19 cellular contexts compared by ENCODE assay signal in genomic region chr9:125475385-125475784, GRCh38.
A peak's percentile ranks its signal among the peaks of the same experiment; 100 is the strongest.
DNase-seq lines count a peak whose midpoint lies in the region; ATAC-seq, FAIRE-seq and TF ChIP-seq lines count a peak whose summit lies in the region.
"Had no signal": no experiment of that assay in that cellular context is flagged by ENCODE, and none has a peak within 500 bp of the region (broad histone marks: within the 10 kb centered on the region; RNA-seq: fewer than 3 reads in every experiment).

No MANE protein-coding gene starts in this region.

- H3K4me1 Mint-ChIP-seq in stimulated activated effector memory CD8-positive, alpha-beta T cell treated with anti-CD3 and anti-CD28 coated beads, Interleukin-12 subunit alpha, Interleukin-12 subunit beta, amount 100 ng/mL, for 72 hours: no peaks in the 10 kb centered on the region

- H3K9me1 ChIP-seq in K562 (ENCODE audit: control insufficient read depth, insufficient read depth, low read length): no peaks in the 10 kb centered on the region

- H3K4me3 Mint-ChIP-seq in stimulated activated effector memory CD8-positive, alpha-beta T cell treated with anti-CD3 and anti-CD28 coated beads, Interleukin-12 subunit alpha, Interleukin-12 subunit beta, amount 100 ng/mL, for 72 hours: no peak overlapping the region

- WGBS in K562 (ENCODE audit: insufficient coverage, low coverage, missing lambda C conversion rate): 81% methylated on average over 6 of the region's 6 CpGs
- WGBS in lung, 2 donors: 76 to 93% methylated on average over 6 of the region's 6 CpGs

- H3K36me3 ChIP-seq in right atrium auricular region (no peaks in the 10 kb centered on the region), K562 (ENCODE audit: control insufficient read depth, insufficient read depth, low read length) (peaks cover 11% of the 10 kb centered on the region), lung (ENCODE audit: control insufficient read depth in 2 of 2, insufficient read depth in 2 of 2, low read length in 2 of 2) (peaks cover 0 to 5% of the 10 kb centered on the region in 2 donors)

- no peak overlapping the region for H3K9ac ChIP-seq in K562 (ENCODE audit: insufficient read depth in 1 of 2, low read depth in 2 of 2, low read length in 2 of 2)

- FAIRE-seq in K562 (lab: Jason Lieb, UNC): no peak
- FAIRE-seq: H1 had no signal

- H2AFZ ChIP-seq in K562 (ENCODE audit: low read depth, low read length): no peak overlapping the region

- DNase-seq in Right ventricle myocardium superior (peak; percentile 49), right atrium auricular region (ENCODE audit: low spot score) (no peak), K562 (ENCODE audit: extremely low read depth in 1 of 4, low spot score in 3 of 4) (no peak), lung (ENCODE audit: low spot score) (peak; percentile 54), NCI-H526 treated with DMSO at 0.1 percent for 48 hours (lab: John Stamatoyannopoulos, UW) (no peak)
- no peak for DNase-seq in stimulated activated effector memory CD8-positive, alpha-beta T cell treated with anti-CD3 and anti-CD28 coated beads, Interleukin-12 subunit alpha, Interleukin-12 subunit beta, amount 100 ng/mL, for 72 hours (ENCODE audit: low spot score in 2 of 2)
- DNase-seq: AML-193; DMS79 treated with DMSO at 0.1 percent for 48 hours; KG1; NCI-H1436 treated with DMSO at 0.1 percent for 48 hours; NCI-H2081; NCI-H446 treated with DMSO at 0.1 percent for 48 hours; NK-92 treated with Interleukin-12 subunit alpha and Interleukin-12 subunit beta, amount 100 ng/mL, for 24 hours; Peyer's patch had no signal

- H3K36me3 Mint-ChIP-seq in stimulated activated effector memory CD8-positive, alpha-beta T cell treated with anti-CD3 and anti-CD28 coated beads, Interleukin-12 subunit alpha, Interleukin-12 subunit beta, amount 100 ng/mL, for 72 hours: peaks cover 20% of the 10 kb centered on the region

- H4K20me1 ChIP-seq in K562 (replicated peaks; ENCODE audit: control insufficient read depth, insufficient read depth, low read length): no peaks in the 10 kb centered on the region

- no peak for TF ChIP-seq EP300 in K562 (IDR thresholded peaks at IDR 0.05; ENCODE audit: low read length)

- H3K27ac ChIP-seq in right atrium auricular region: no peak overlapping the region
- no peak overlapping the region for H3K27ac ChIP-seq in K562 (ENCODE audit: extremely low read depth, low read depth, low read length)
- peak overlapping the region; percentile 37 to 93 for H3K27ac ChIP-seq in lung (ENCODE audit: low read depth in 1 of 2, low read length in 1 of 2)
- H3K27ac ChIP-seq: 22Rv1, C4-2B, Peyer's patch had no signal

- H3K4me3 ChIP-seq in right atrium auricular region: no peak overlapping the region
- H3K4me3 ChIP-seq in K562: no peak overlapping the region
- no peak overlapping the region for H3K4me3 ChIP-seq in lung
- H3K4me3 ChIP-seq: Peyer's patch had no signal

- in situ Hi-C loops in K562 (cut with MboI): no loop called here

- TF ChIP-seq RAD21 in K562 (CRISPR knock-in tag; conservative IDR thresholded peaks at IDR 0.05 in 1 of 2, IDR thresholded peaks at IDR 0.05 in 1 of 2): no peak

- H3K9me3 ChIP-seq in right atrium auricular region: no peaks in the 10 kb centered on the region
- no peaks in the 10 kb centered on the region for H3K9me3 ChIP-seq in K562 (replicated peaks; ENCODE audit: control insufficient read depth, insufficient read depth, low read depth, low read length)
- peaks cover 0 to 1% of the 10 kb centered on the region in 2 donors for H3K9me3 ChIP-seq in lung (ENCODE audit: control insufficient read depth in 2 of 2, insufficient read depth in 1 of 2, low read length in 1 of 2)
- H3K9me3 ChIP-seq: Peyer's patch had no signal

- no peak overlapping the region for H3K4me2 ChIP-seq in K562 (ENCODE audit: insufficient read depth, low read length)

- no peak for TF ChIP-seq POLR2A in K562 (conservative IDR thresholded peaks at IDR 0.05)

- H3K9me3 Mint-ChIP-seq in stimulated activated effector memory CD8-positive, alpha-beta T cell treated with anti-CD3 and anti-CD28 coated beads, Interleukin-12 subunit alpha, Interleukin-12 subunit beta, amount 100 ng/mL, for 72 hours: no peaks in the 10 kb centered on the region

- ATAC-seq in Right ventricle myocardium superior (ENCODE audit: poor library complexity): peak; percentile 47
- no peak for ATAC-seq in K562
- ATAC-seq in lung (ENCODE audit: insufficient read depth, low FRiP score): no peak
- ATAC-seq in stimulated activated effector memory CD8-positive, alpha-beta T cell treated with anti-CD3 and anti-CD28 coated beads, Interleukin-12 subunit alpha, Interleukin-12 subunit beta, amount 100 ng/mL, for 72 hours: no peak
- no peak for ATAC-seq in GM19351 (IDR thresholded peaks at IDR 0.05; ENCODE audit: unreplicated experiment)
- no peak for ATAC-seq in HG03439 (IDR thresholded peaks at IDR 0.05; ENCODE audit: unreplicated experiment)

- POLR2A ChIA-PET in K562 (lab: Yijun Ruan, JAX): interaction anchor here (1.0 kb wide), 1 partner anchor 13 kb away, joined by 4 read pairs; no protein-coding TSS in a partner anchor

- intact Hi-C loops in Right ventricle myocardium superior (cut with DNase I): no loop called here
- intact Hi-C loops in K562 (cut with micrococcal nuclease): no loop called here

- H3K27me3 ChIP-seq in right atrium auricular region: no peaks in the 10 kb centered on the region
- H3K27me3 ChIP-seq in K562 (ENCODE audit: control insufficient read depth in 2 of 2, insufficient read depth in 2 of 2, low read length in 2 of 2): no peaks in the 10 kb centered on the region
- no peaks in the 10 kb centered on the region for H3K27me3 ChIP-seq in lung (ENCODE audit: control insufficient read depth, insufficient read depth)
- H3K27me3 ChIP-seq: Peyer's patch had no signal

- CTCF ChIA-PET in K562 (lab: Yijun Ruan, JAX; ENCODE audit: low intra/inter-chr PET ratio): no interaction called here

- H3K79me2 ChIP-seq in K562 (ENCODE audit: control insufficient read depth, insufficient read depth, low read length): no peaks in the 10 kb centered on the region

- no peak for TF ChIP-seq CTCF in right atrium auricular region (IDR thresholded peaks at IDR 0.05)
- no peak for TF ChIP-seq CTCF in K562 (IDR thresholded peaks at IDR 0.05 in 2 of 3, conservative IDR thresholded peaks at IDR 0.05 in 1 of 3; ENCODE audit: insufficient read depth in 2 of 3, low read depth in 1 of 3, low read length in 3 of 3)
- TF ChIP-seq CTCF in lung (IDR thresholded peaks at IDR 0.05; ENCODE audit: control extremely low read depth, extremely low read depth): no peak

- no TSS peak for BruUV-seq in K562 (replicated peaks; lab: Mats Ljungman, UMichigan)

- H3K27ac Mint-ChIP-seq in stimulated activated effector memory CD8-positive, alpha-beta T cell treated with anti-CD3 and anti-CD28 coated beads, Interleukin-12 subunit alpha, Interleukin-12 subunit beta, amount 100 ng/mL, for 72 hours: peak overlapping the region; percentile 63

- peaks cover 0 to 25% of the 10 kb centered on the region in 2 donors for H3K4me1 ChIP-seq in right atrium auricular region
- peaks cover 35 to 70% of the 10 kb centered on the region in 2 experiments for H3K4me1 ChIP-seq in K562 (replicated peaks in 1 of 2; ENCODE audit: control insufficient read depth in 2 of 2, insufficient read depth in 2 of 2, low read length in 2 of 2)
- peaks cover 6 to 10% of the 10 kb centered on the region in 2 donors for H3K4me1 ChIP-seq in lung (ENCODE audit: control insufficient read depth in 2 of 2, insufficient read depth in 2 of 2, low read length in 2 of 2)
- H3K4me1 ChIP-seq: Peyer's patch had no signal

TF ChIP-seq in K562, 482 proteins besides CTCF, POLR2A, EP300 and RAD21:
- peak; percentile 30 for TF ChIP-seq WHSC1 (IDR thresholded peaks at IDR 0.05; ENCODE audit: low read length)
- TF ChIP-seq ZNF699 (CRISPR knock-in tag; IDR thresholded peaks at IDR 0.05; ENCODE audit: insufficient replicate concordance): no peak
- TF ChIP-seq POU5F1 (IDR thresholded peaks at IDR 0.05; ENCODE audit: borderline replicate concordance, low read depth, low read length, partially characterized antibody): no peak
- no peak for TF ChIP-seq PREB (CRISPR knock-in tag; IDR thresholded peaks at IDR 0.05)
TF ChIP-seq in K562: peak in this region for 1.

Comparison
In these comparisons a context has a peak if more than half of its experiments do, and no peak if none do; other contexts are left out.
1. DNase-seq: peak in Right ventricle myocardium superior (single experiment) and lung (single experiment); none in right atrium auricular region (single experiment), K562 (0 of 4), stimulated activated effector memory CD8-positive, alpha-beta T cell treated with anti-CD3 and anti-CD28 coated beads, Interleukin-12 subunit alpha, Interleukin-12 subunit beta, amount 100 ng/mL, for 72 hours (0 of 2) and NCI-H526 treated with DMSO at 0.1 percent for 48 hours (single experiment).
2. H3K27ac ChIP-seq: peak in lung (2 of 2); none in right atrium auricular region (0 of 2) and K562 (single experiment).